8 cellular contexts compared by ENCODE assay signal in genomic region chr17:66302761-66303626, GRCh38. TPM values are rescaled to one million over a fixed set of nuclear protein-coding genes. Genes with fewer than 3 reads are reported as not detected.
DNase-seq lines count a peak whose midpoint lies in the region; ATAC-seq and TF ChIP-seq lines count a peak whose summit lies in the region.

No MANE protein-coding gene starts in this region.

- H3K9ac ChIP-seq in DND-41 (ENCODE audit: low read depth, low read length): peak overlapping the region; percentile 62

- no peaks in the 10 kb centered on the region for H3K9me3 ChIP-seq in DND-41 (ENCODE audit: insufficient read depth, low read length, severe bottlenecking)
- no peaks in the 10 kb centered on the region for H3K9me3 ChIP-seq in ectodermal cell (ENCODE audit: control insufficient read depth, low read length)

- H3K4me3 ChIP-seq in DND-41 (ENCODE audit: low read depth in 1 of 2, low read length in 2 of 2): peak overlapping the region; percentile 57 to 62; a peak in 3 of 4 replicates
- H3K4me3 ChIP-seq in NB4 (ENCODE audit: low read depth, low read length): peak overlapping the region; percentile 58
- H3K4me3 ChIP-seq in ectodermal cell (ENCODE audit: insufficient read depth, low read depth, low read length): peak overlapping the region; percentile 66
- peak overlapping the region; percentile 73 for H3K4me3 ChIP-seq in lower leg skin (ENCODE audit: low read depth, poor library complexity, severe bottlenecking)

- DNase-seq in DND-41 (peak; percentile 65), H4 (ENCODE audit: low spot score) (peak; percentile 78), NB4 (ENCODE audit: low read depth) (peak; percentile 68), lower leg skin (ENCODE audit: low spot score in 2 of 2) (peak in 1 of 2 donors; percentile 88), NCI-H2196 treated with DMSO at 0.1 percent for 48 hours (lab: John Stamatoyannopoulos, UW; ENCODE audit: unreplicated experiment) (no peak)
- peak; percentile 47 to 60 for DNase-seq in activated CD4-positive, alpha-beta T cell treated with anti-CD3 and anti-CD28 coated beads, Interleukin-2, amount 50 U/mL, for 48 hours
- peak; percentile 22 to 33 for DNase-seq in stimulated activated CD4-positive, alpha-beta T cell treated with anti-CD3 and anti-CD28 coated beads, Interleukin-4, amount 100 ng/mL, for 4 hours

- no peak for TF ChIP-seq POLR2A in NB4 (IDR thresholded peaks at IDR 0.05; ENCODE audit: extremely low read depth, insufficient read length)
- TF ChIP-seq POLR2A in lower leg skin (IDR thresholded peaks at IDR 0.05): no peak

- H3K4me2 ChIP-seq in DND-41 (ENCODE audit: insufficient read depth, low read length): peak overlapping the region; percentile 84

- WGBS in ectodermal cell, 2 experiments: 0% methylated on average over 91 of the region's 91 CpGs
- WGBS in lower leg skin, 2 donors: 0 to 1% methylated on average over 46 to 47 of the region's 91 CpGs

- peak; percentile 42 for ATAC-seq in DND-41 (ENCODE audit: insufficient read depth, low read depth)

- peaks cover 6% of the 10 kb centered on the region; the same call in 1 of the 2 replicates for H4K20me1 ChIP-seq in DND-41 (ENCODE audit: insufficient read depth, low read length)

- peak overlapping the region; percentile 74 for H2AFZ ChIP-seq in DND-41 (ENCODE audit: low read depth, low read length)

- peaks cover 54% of the 10 kb centered on the region for H3K79me2 ChIP-seq in DND-41 (ENCODE audit: insufficient read depth, low read length)

- H3K27ac ChIP-seq in DND-41 (ENCODE audit: low read length): peak overlapping the region; percentile 71
- H3K27ac ChIP-seq in ectodermal cell (ENCODE audit: insufficient read depth, low read depth, low read length, poor library complexity, severe bottlenecking): no peak overlapping the region

- TF ChIP-seq CTCF in DND-41 (IDR thresholded peaks at IDR 0.05; ENCODE audit: borderline replicate concordance, extremely low read depth, low read length, poor library complexity, severe bottlenecking): peak; percentile 35
- TF ChIP-seq CTCF in NB4 (IDR thresholded peaks at IDR 0.05; ENCODE audit: low read depth, low read length): no peak
- no peak for TF ChIP-seq CTCF in lower leg skin (IDR thresholded peaks at IDR 0.05)

- H3K27me3 ChIP-seq in DND-41 (ENCODE audit: insufficient read depth, low read length, poor library complexity) (no peaks in the 10 kb centered on the region), ectodermal cell (ENCODE audit: control insufficient read depth, insufficient read depth, low read length, poor library complexity, severe bottlenecking) (peaks cover 30% of the 10 kb centered on the region)

- intact Hi-C loops in lower leg skin (cut with DNase I; ENCODE audit: low total_unique reads): no loop called here

- H3K36me3 ChIP-seq in DND-41 (ENCODE audit: insufficient read depth, low read length): peaks cover 7% of the 10 kb centered on the region
- H3K36me3 ChIP-seq in ectodermal cell (ENCODE audit: control insufficient read depth, insufficient read depth, low read length): no peaks in the 10 kb centered on the region

- peaks cover 50% of the 10 kb centered on the region for H3K4me1 ChIP-seq in DND-41 (ENCODE audit: insufficient read depth, low read length)
- H3K4me1 ChIP-seq in ectodermal cell (ENCODE audit: control insufficient read depth, insufficient read depth, low read length): peaks cover 25% of the 10 kb centered on the region

RNA-seq across cellular contexts. Expression of gene PRKCA, which starts 0.6 kb away (rescaled TPM):
- 10.1 and 12.7 TPM in 2 replicates for total RNA-seq in H4 (2014; rRNA removed; shearing (Covaris generic))
- polyA plus RNA-seq in ectodermal cell (2013, experiment 1 of 4): 16.8 TPM
- polyA plus RNA-seq in ectodermal cell (2013, experiment 2 of 4): 15.6 TPM
- polyA plus RNA-seq in ectodermal cell (2013, experiment 3 of 4): 11.3 TPM
- polyA plus RNA-seq in ectodermal cell (2013, experiment 4 of 4): 12.9 TPM
- 10 to 100 TPM in 3 of 4 donors, 1 to 10 TPM in 1; 9.6 to 15.5 (median 11.1) TPM for total RNA-seq in lower leg skin
